In genomic region chr1:212612251-212612961, GRCh38 we compare ENCODE assay signal across 17 cellular contexts. TPM values are rescaled to one million over a fixed set of nuclear protein-coding genes. Genes with fewer than 3 reads are reported as not detected.
DNase-seq lines count a peak whose midpoint lies in the region; ATAC-seq, FAIRE-seq and TF ChIP-seq lines count a peak whose summit lies in the region.
"Had no signal": no experiment of that assay in that cellular context is flagged by ENCODE, and none has a peak within 500 bp of the region (broad histone marks: within the 10 kb centered on the region; RNA-seq: fewer than 3 reads in every experiment).

No MANE protein-coding gene starts in this region.

- no peak overlapping the region for H2AK5ac ChIP-seq in mesenchymal stem cell (ENCODE audit: low read length, severe bottlenecking)

- 89% methylated on average over 3 of the region's 4 CpGs for WGBS in mesenchymal stem cell

- H3K79me1 ChIP-seq in mesenchymal stem cell (replicated peaks; ENCODE audit: low read length, poor library complexity, severe bottlenecking), result peaks cover 28% of the 10 kb centered on the region

- ATAC-seq in sciatic nerve (no peak), HG03159 (IDR thresholded peaks at IDR 0.05; ENCODE audit: unreplicated experiment) (no peak)
- ATAC-seq: right lobe of liver had no signal

- no peak for TF ChIP-seq CTCF in D721Med (IDR thresholded peaks at IDR 0.05; ENCODE audit: insufficient read depth, missing control alignments)

- H2BK5ac ChIP-seq in mesenchymal stem cell (ENCODE audit: low read depth, low read length, poor library complexity, severe bottlenecking), result no peak overlapping the region

- no peak overlapping the region for H3K4me2 ChIP-seq in mesenchymal stem cell (ENCODE audit: low read length, poor library complexity, severe bottlenecking)

- H3K9me3 ChIP-seq in HUES48 (ENCODE audit: control insufficient read depth, insufficient read depth, low read length), result no peaks in the 10 kb centered on the region
- no peaks in the 10 kb centered on the region for H3K9me3 ChIP-seq in mesenchymal stem cell (ENCODE audit: control insufficient read depth, low read length)
- H3K9me3 ChIP-seq: breast epithelium, neutrophil, right lobe of liver had no signal

- H3K9ac ChIP-seq in HUES48 (ENCODE audit: low read depth, low read length), result no peak overlapping the region
- H3K9ac ChIP-seq in mesenchymal stem cell (ENCODE audit: low read length), result peak overlapping the region; percentile 98

- DNase-seq in D721Med (ENCODE audit: insufficient read length, low spot score) (peak; percentile 42), amniotic epithelial cell (ENCODE audit: low read depth) (peak; percentile 76), mesenchymal stem cell (peak; percentile 68), sciatic nerve (ENCODE audit: low spot score) (no peak)
- DNase-seq in activated CD8-positive, alpha-beta memory T cell treated with anti-CD3 and anti-CD28 coated beads, Interleukin-2, amount 50 U/mL, for 4 hours, result no peak
- no peak for DNase-seq in stimulated activated naive CD4-positive, alpha-beta T cell treated with Interleukin-2 at 50 U/mL for 16 hours (lab: John Stamatoyannopoulos, UW)
- DNase-seq: activated CD4-positive, alpha-beta T cell treated with anti-CD3 and anti-CD28 coated beads, Interleukin-2, amount 10 ng/mL, durations not matched to agents 7 days and 5 days; activated naive CD4-positive, alpha-beta T cell treated with anti-CD3 and anti-CD28 coated beads, Interleukin-2, amount 50 U/mL, for 16 hours; Kasumi-1; NCI-H146; right lobe of liver; SIG-M5; stimulated activated CD4-positive, alpha-beta T cell treated with anti-CD3 and anti-CD28 coated beads, Interleukin-2, amount 100 ng/mL, for 48 hours had no signal

- H2BK120ac ChIP-seq in mesenchymal stem cell (ENCODE audit: low read depth, low read length), result no peak overlapping the region

- H4K8ac ChIP-seq in mesenchymal stem cell (ENCODE audit: low read length), result no peak overlapping the region

- peak overlapping the region; percentile 25; the same call in 1 of the 2 replicates for H3K4me3 ChIP-seq in HUES48 (ENCODE audit: low read depth, low read length)
- peak overlapping the region in 1 of 2 experiments; percentile 90 for H3K4me3 ChIP-seq in mesenchymal stem cell (ENCODE audit: insufficient read depth in 1 of 2, low read depth in 1 of 2, low read length in 2 of 2)
- H3K4me3 ChIP-seq: breast epithelium, right lobe of liver had no signal

- no peak overlapping the region for H4K91ac ChIP-seq in mesenchymal stem cell (ENCODE audit: low read length)

- H2AFZ ChIP-seq in mesenchymal stem cell (ENCODE audit: low read depth, low read length), result no peak overlapping the region

- H3K36me3 ChIP-seq in HUES48 (ENCODE audit: control insufficient read depth, insufficient read depth, low read length) (peaks cover 25% of the 10 kb centered on the region), mesenchymal stem cell (ENCODE audit: control insufficient read depth in 1 of 2, insufficient read depth in 2 of 2, low read depth in 1 of 2, low read length in 2 of 2) (peaks cover 13 to 24% of the 10 kb centered on the region in 2 experiments)
- H3K36me3 ChIP-seq: breast epithelium, neutrophil had no signal

- no peak overlapping the region for H2BK15ac ChIP-seq in mesenchymal stem cell (ENCODE audit: low read depth, poor library complexity, severe bottlenecking)

- H3K23ac ChIP-seq in mesenchymal stem cell (ENCODE audit: low read length in 2 of 2), result no peak overlapping the region

- no peak overlapping the region for H3K14ac ChIP-seq in mesenchymal stem cell (ENCODE audit: low read length in 2 of 2)

- H3K27ac ChIP-seq in HUES48 (ENCODE audit: low read depth, low read length) (peak overlapping the region; percentile 67), mesenchymal stem cell (ENCODE audit: low read length, poor library complexity, severe bottlenecking) (no peak overlapping the region)
- H3K27ac ChIP-seq: breast epithelium, neutrophil, right lobe of liver had no signal

- no peak overlapping the region for H3K18ac ChIP-seq in mesenchymal stem cell (ENCODE audit: low read depth in 1 of 2, low read length in 2 of 2)

- H3K4ac ChIP-seq in mesenchymal stem cell (ENCODE audit: low read depth in 1 of 2, low read length in 2 of 2), result no peak overlapping the region

- no peak overlapping the region for H2BK12ac ChIP-seq in mesenchymal stem cell (ENCODE audit: low read length in 2 of 2)

- H3K4me1 ChIP-seq in HUES48 (ENCODE audit: control insufficient read depth, insufficient read depth, low read length), result peaks cover 41% of the 10 kb centered on the region
- H3K4me1 ChIP-seq in mesenchymal stem cell (ENCODE audit: control insufficient read depth, insufficient read depth, low read depth, low read length), result peaks cover 15% of the 10 kb centered on the region
- H3K4me1 ChIP-seq: breast epithelium had no signal

- peak; percentile 72 for FAIRE-seq in D721Med (lab: Jason Lieb, UNC)

- intact Hi-C loops in sciatic nerve (cut with DNase I), result loop anchor here (5.0 kb wide), 1 partner anchor 135 kb away; no protein-coding TSS in a partner anchor

- peaks cover 19% of the 10 kb centered on the region for H3K27me3 ChIP-seq in HUES48 (ENCODE audit: control insufficient read depth, insufficient read depth, low read length)
- H3K27me3 ChIP-seq in mesenchymal stem cell (ENCODE audit: control insufficient read depth in 1 of 2, insufficient read depth in 1 of 2, low read length in 2 of 2), result peaks cover 7 to 8% of the 10 kb centered on the region in 2 experiments
- H3K27me3 ChIP-seq: breast epithelium, right lobe of liver had no signal

RNA-seq across cellular contexts. Expression of gene ATF3, which starts 3.8 kb away (rescaled TPM):
- polyA plus RNA-seq in mesenchymal stem cell (2013, experiment 1 of 2), result 11.5 TPM
- polyA plus RNA-seq in mesenchymal stem cell (2013, experiment 2 of 2), result 9.7 TPM
- total RNA-seq in sciatic nerve, result 32.4 TPM

Comparison
In these comparisons a context has a peak if more than half of its experiments do, and no peak if none do; other contexts are left out.
1. DNase-seq: peak in D721Med (single experiment), amniotic epithelial cell (single experiment) and mesenchymal stem cell (single experiment); none in sciatic nerve (single experiment), activated CD8-positive, alpha-beta memory T cell treated with anti-CD3 and anti-CD28 coated beads, Interleukin-2, amount 50 U/mL, for 4 hours (single experiment) and stimulated activated naive CD4-positive, alpha-beta T cell treated with Interleukin-2 at 50 U/mL for 16 hours (single experiment).